Comparison of ENCODE assay signal across 24 cellular contexts in the genomic region with DNA sequence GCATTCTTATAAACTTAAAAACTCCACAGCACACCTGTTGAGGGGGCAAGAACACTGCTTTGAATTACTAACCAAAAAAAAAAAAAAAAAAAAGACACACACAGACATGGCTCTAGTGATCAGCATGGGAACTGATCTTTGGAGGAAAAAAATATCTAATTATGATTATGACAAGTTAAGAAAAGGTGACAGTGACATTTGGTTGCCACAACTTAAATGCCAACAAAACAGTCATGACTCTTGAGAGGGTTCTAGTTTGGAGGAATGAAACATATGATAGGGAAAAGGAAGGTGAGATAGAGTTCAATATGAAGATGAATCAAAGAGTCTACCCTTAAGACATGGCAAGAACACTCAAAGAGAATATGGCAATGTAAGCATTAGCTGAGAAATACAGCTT.
"Had no signal": no experiment of that assay in that cellular context is flagged by ENCODE, and none has a peak within 500 bp of the region (broad histone marks: within the 10 kb centered on the region; RNA-seq: fewer than 3 reads in every experiment).

No MANE protein-coding gene starts in this region.

- H3K4me1 Mint-ChIP-seq: memory B cell; natural killer cell; stimulated activated effector memory CD8-positive, alpha-beta T cell treated with anti-CD3 and anti-CD28 coated beads, Interleukin-12 subunit alpha, Interleukin-12 subunit beta, amount 100 ng/mL, for 72 hours had no signal

- H3K27me3 ChIP-seq: dorsolateral prefrontal cortex, gastrocnemius medialis, ovary, sigmoid colon, stomach, thyroid gland, vagina had no signal

- DNase-seq: dorsolateral prefrontal cortex; effector CD4-positive, alpha-beta T cell; foreskin fibroblast; gastrocnemius medialis; head of caudate nucleus; natural killer cell; occipital lobe; ovary; posterior cingulate gyrus; psoas muscle; right cardiac atrium; sigmoid colon; stimulated activated CD4-positive, alpha-beta T cell treated with anti-CD3 and anti-CD28 coated beads, Interleukin-2, amount 100 ng/mL, for 24 hours; stimulated activated CD4-positive, alpha-beta T cell treated with anti-CD3 and anti-CD28 coated beads, Interleukin-4, amount 100 ng/mL, for 24 hours; stomach; thyroid gland; trophoblast cell had no signal

- H3K27ac Mint-ChIP-seq: memory B cell; stimulated activated effector memory CD8-positive, alpha-beta T cell treated with anti-CD3 and anti-CD28 coated beads, Interleukin-12 subunit alpha, Interleukin-12 subunit beta, amount 100 ng/mL, for 72 hours had no signal

- H3K4me1 ChIP-seq: psoas muscle, sigmoid colon, stomach, thyroid gland, vagina had no signal

- H3K27ac ChIP-seq: dorsolateral prefrontal cortex, epithelial cell of prostate, gastrocnemius medialis, ovary, psoas muscle, sigmoid colon, stomach, thyroid gland, vagina had no signal

- H3K9me3 ChIP-seq: gastrocnemius medialis, ovary, psoas muscle, sigmoid colon, stomach, thyroid gland, vagina had no signal

- H3K9me3 Mint-ChIP-seq: memory B cell; natural killer cell; stimulated activated effector memory CD8-positive, alpha-beta T cell treated with anti-CD3 and anti-CD28 coated beads, Interleukin-12 subunit alpha, Interleukin-12 subunit beta, amount 100 ng/mL, for 72 hours had no signal

- H3K4me3 ChIP-seq: dorsolateral prefrontal cortex, gastrocnemius medialis, lung, ovary, psoas muscle, sigmoid colon, stomach, thyroid gland, vagina had no signal

- H3K36me3 ChIP-seq: ovary had no signal

- FAIRE-seq: keratinocyte had no signal

- H3K27me3 Mint-ChIP-seq: memory B cell had no signal

- H3K4me3 Mint-ChIP-seq: memory B cell; natural killer cell; stimulated activated effector memory CD8-positive, alpha-beta T cell treated with anti-CD3 and anti-CD28 coated beads, Interleukin-12 subunit alpha, Interleukin-12 subunit beta, amount 100 ng/mL, for 72 hours had no signal

- ATAC-seq: esophagus mucosa; gastrocnemius medialis; natural killer cell; psoas muscle; right cardiac atrium; stimulated activated effector memory CD8-positive, alpha-beta T cell treated with anti-CD3 and anti-CD28 coated beads, Interleukin-12 subunit alpha, Interleukin-12 subunit beta, amount 100 ng/mL, for 72 hours had no signal
